ENCODE assay signal across 12 cellular contexts in the genomic region with DNA sequence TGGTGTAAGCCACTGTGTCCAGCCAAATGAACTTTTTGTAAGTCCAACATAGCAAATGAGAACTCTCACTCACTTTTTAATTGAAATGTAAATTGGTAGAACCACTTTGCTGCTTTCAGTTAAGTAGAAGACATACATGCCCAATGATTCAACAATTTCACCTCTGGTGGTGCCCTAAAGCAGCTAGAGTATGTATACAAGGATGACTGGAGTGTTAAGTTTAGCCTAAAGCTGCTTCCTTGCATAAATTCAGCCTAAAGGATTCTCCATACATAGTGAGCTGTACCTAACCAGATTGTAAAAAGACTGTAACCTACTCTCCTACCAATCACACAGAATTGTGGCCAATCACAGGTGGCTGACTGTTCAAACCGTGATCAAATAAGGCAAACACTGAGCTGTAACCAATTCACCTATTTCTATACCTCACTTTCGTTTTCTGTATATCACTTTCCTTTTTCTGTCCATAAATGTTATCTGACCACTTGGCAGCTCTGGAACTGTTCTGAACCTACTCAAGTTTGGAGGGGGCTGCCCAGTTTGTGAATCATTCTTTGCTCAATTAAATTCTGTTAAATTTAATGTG. TPM values are rescaled to one million over a fixed set of nuclear protein-coding genes. Genes with fewer than 3 reads are reported as not detected.
DNase-seq lines count a peak whose midpoint lies in the region; ATAC-seq and TF ChIP-seq lines count a peak whose summit lies in the region.
"Had no signal": no experiment of that assay in that cellular context is flagged by ENCODE, and none has a peak within 500 bp of the region (broad histone marks: within the 10 kb centered on the region; RNA-seq: fewer than 3 reads in every experiment).

No MANE protein-coding gene starts in this region.

- no peak overlapping the region for H2BK120ac ChIP-seq in IMR-90 (ENCODE audit: low read depth, low read length)

- H3K27ac ChIP-seq in IMR-90 (ENCODE audit: insufficient read depth, low read length) (peak overlapping the region; percentile 24; the same call in 1 of the 2 replicates), mammary epithelial cell (ENCODE audit: insufficient read depth, low read depth, low read length) (no peak overlapping the region)
- H3K27ac ChIP-seq in naive thymus-derived CD4-positive, alpha-beta T cell (ENCODE audit: low read depth, low read length): no peak overlapping the region
- H3K27ac ChIP-seq: esophagus muscularis mucosa, GM23248 had no signal

- no peak overlapping the region for H4K91ac ChIP-seq in IMR-90 (ENCODE audit: insufficient read depth, low read depth, low read length)

- H2AFZ ChIP-seq in IMR-90 (replicated peaks; ENCODE audit: low read length, poor library complexity) (no peak overlapping the region), mammary epithelial cell (ENCODE audit: low read depth, low read length) (no peak overlapping the region)
- H2AFZ ChIP-seq: GM23248 had no signal

- no peak overlapping the region for H3K4me3 Mint-ChIP-seq in naive thymus-derived CD4-positive, alpha-beta T cell
- H3K4me3 Mint-ChIP-seq in HFFc6: no peak overlapping the region

- H4K5ac ChIP-seq in IMR-90 (ENCODE audit: low read depth, low read length): no peak overlapping the region

- H2BK5ac ChIP-seq in IMR-90 (ENCODE audit: low read depth, low read length, poor library complexity, severe bottlenecking): peak overlapping the region; percentile 60

- no peak overlapping the region for H2BK15ac ChIP-seq in IMR-90 (ENCODE audit: low read depth, low read length)

- H3K9me3 Mint-ChIP-seq in naive thymus-derived CD4-positive, alpha-beta T cell: peaks cover 0 to 2% (median 0%) of the 10 kb centered on the region in 11 donors
- no peaks in the 10 kb centered on the region for H3K9me3 Mint-ChIP-seq in HFFc6

- in situ Hi-C loops in GM13976 (cut with MboI; ENCODE audit: low sequenced_read_pairs, unreplicated experiment): no loop called here
- in situ Hi-C loops in IMR-90 (cut with MboI; ENCODE audit: low sequenced_read_pairs): no loop called here
- in situ Hi-C loops in mammary epithelial cell (cut with MboI; ENCODE audit: low sequenced_read_pairs in 2 of 2): no loop called here

- H3K9me1 ChIP-seq in IMR-90 (ENCODE audit: insufficient read depth, low read length): peaks cover 18% of the 10 kb centered on the region

- CTCF ChIA-PET in IMR-90 (lab: Yijun Ruan, JAX) (no interaction called here), mammary epithelial cell (lab: Charles Lee; ENCODE audit: low non-redundant PET) (no interaction called here)
- CTCF ChIA-PET in naive thymus-derived CD4-positive, alpha-beta T cell (lab: Charles Lee): no interaction called here

- H3K27ac Mint-ChIP-seq in naive thymus-derived CD4-positive, alpha-beta T cell: peak overlapping the region in 8 of 9 donors; percentile 22 to 72 (median 43)
- H3K27ac Mint-ChIP-seq in HFFc6: no peak overlapping the region

- H4K20me1 ChIP-seq in IMR-90 (ENCODE audit: insufficient read depth, low read length) (peaks cover 46% of the 10 kb centered on the region), mammary epithelial cell (ENCODE audit: insufficient read depth, low read length) (peaks cover 3% of the 10 kb centered on the region)

- no peak overlapping the region for H3K14ac ChIP-seq in IMR-90 (replicated peaks; ENCODE audit: low read depth, low read length)

- H2BK20ac ChIP-seq in IMR-90 (ENCODE audit: low read depth, low read length): no peak overlapping the region; the same call in 1 of the 2 replicates

- H3K36me3 Mint-ChIP-seq in naive thymus-derived CD4-positive, alpha-beta T cell: peaks cover 0 to 16% (median 7%) of the 10 kb centered on the region in 5 donors
- peaks cover 13% of the 10 kb centered on the region for H3K36me3 Mint-ChIP-seq in HFFc6 (ENCODE audit: low read depth)

- 0 out of 2 replicates have a peak overlapping the region, but pooled peaks have one; percentile 35 for H3K18ac ChIP-seq in IMR-90 (ENCODE audit: low read depth, low read length)

- H2AK9ac ChIP-seq in IMR-90 (replicated peaks; ENCODE audit: low read depth, low read length, poor library complexity): no peak overlapping the region

- dilution Hi-C loops in IMR-90 (cut with HindIII; ENCODE audit: low sequenced_read_pairs, unreplicated experiment) (no loop called here), mammary epithelial cell (cut with HindIII; ENCODE audit: low sequenced_read_pairs) (no loop called here)

- H3K36me3 ChIP-seq in IMR-90 (ENCODE audit: control insufficient read depth, insufficient read depth, low read length) (no peaks in the 10 kb centered on the region), mammary epithelial cell (ENCODE audit: insufficient read depth, low read length) (no peaks in the 10 kb centered on the region)
- no peaks in the 10 kb centered on the region for H3K36me3 ChIP-seq in naive thymus-derived CD4-positive, alpha-beta T cell (ENCODE audit: control insufficient read depth in 2 of 3, insufficient read depth in 3 of 3, low read length in 3 of 3)

- no peak overlapping the region for H3K56ac ChIP-seq in IMR-90 (ENCODE audit: extremely low read depth, insufficient read depth, low read length)

- peaks cover 96% of the 10 kb centered on the region for H3K79me2 ChIP-seq in mammary epithelial cell (ENCODE audit: insufficient read depth, low read length)

- H3K9me3 ChIP-seq in IMR-90 (ENCODE audit: control insufficient read depth, insufficient read depth, low read length) (no peaks in the 10 kb centered on the region), mammary epithelial cell (replicated peaks; ENCODE audit: insufficient read depth, low read length) (no peaks in the 10 kb centered on the region)
- no peaks in the 10 kb centered on the region for H3K9me3 ChIP-seq in naive thymus-derived CD4-positive, alpha-beta T cell (ENCODE audit: control insufficient read depth in 2 of 3, low read length in 3 of 3)
- H3K9me3 ChIP-seq: esophagus muscularis mucosa had no signal

- no peak for TF ChIP-seq RAD21 in IMR-90 (IDR thresholded peaks at IDR 0.05; ENCODE audit: low read length)

- H3K9ac ChIP-seq in IMR-90 (ENCODE audit: low read depth, low read length) (no peak overlapping the region), mammary epithelial cell (ENCODE audit: insufficient read depth, low read length) (no peak overlapping the region)
- H3K9ac ChIP-seq: GM23248 had no signal

- WGBS in IMR-90 (ENCODE audit: extremely low coverage in 2 of 2, insufficient read length in 1 of 2), 2 experiments: 83% methylated on average over 1 of the region's 2 CpGs; no CpG with 5 or more reads in 1 of the 2 experiments
- 97% methylated on average over 2 of the region's 2 CpGs for WGBS in mammary epithelial cell (ENCODE audit: low coverage, missing lambda C conversion rate)

- no peaks in the 10 kb centered on the region for H3K27me3 Mint-ChIP-seq in naive thymus-derived CD4-positive, alpha-beta T cell
- no peaks in the 10 kb centered on the region; the same call in 1 of the 2 replicates for H3K27me3 Mint-ChIP-seq in HFFc6 (ENCODE audit: insufficient read depth)

- BruUV-seq in IMR-90 (replicated peaks; lab: Mats Ljungman, UMichigan) (no TSS peak), mammary epithelial cell (replicated peaks; lab: Mats Ljungman, UMichigan) (no TSS peak)

- intact Hi-C loops in IMR-90 (cut with micrococcal nuclease) (no loop called here), mammary epithelial cell (cut with micrococcal nuclease) (no loop called here)
- intact Hi-C loops in naive thymus-derived CD4-positive, alpha-beta T cell (cut with micrococcal nuclease): no loop called here

- H3K27me3 ChIP-seq in IMR-90 (ENCODE audit: control insufficient read depth, insufficient read depth, low read length): no peaks in the 10 kb centered on the region
- no peaks in the 10 kb centered on the region for H3K27me3 ChIP-seq in naive thymus-derived CD4-positive, alpha-beta T cell (ENCODE audit: control insufficient read depth in 2 of 2, insufficient read depth in 2 of 2, low read length in 2 of 2)
- no peaks in the 10 kb centered on the region for H3K27me3 ChIP-seq in mammary epithelial cell (ENCODE audit: insufficient read depth, low read length)
- H3K27me3 ChIP-seq: esophagus muscularis mucosa had no signal

- peak; percentile 32 for DNase-seq in GM13976 (ENCODE audit: low spot score)
- peak; percentile 45 for DNase-seq in IMR-90
- DNase-seq in naive thymus-derived CD4-positive, alpha-beta T cell: no peak
- no peak for DNase-seq in mammary epithelial cell
- DNase-seq in superior temporal gyrus (ENCODE audit: extremely low spot score): no peak
- DNase-seq in HFFc6: no peak
- DNase-seq: caudate nucleus, GM23248, NCI-H2171, PC-3 had no signal

- ATAC-seq in GM21360 (IDR thresholded peaks at IDR 0.05; ENCODE audit: unreplicated experiment) (peak; percentile 44), IMR-90 (ENCODE audit: low read depth) (peak; percentile 50)
- no peak for ATAC-seq in naive thymus-derived CD4-positive, alpha-beta T cell
- ATAC-seq: PC-3 had no signal

- no peak overlapping the region for H3K23ac ChIP-seq in IMR-90 (ENCODE audit: low read depth, low read length)

- H3K79me1 ChIP-seq in IMR-90 (ENCODE audit: low read depth in 1 of 2, low read length in 2 of 2): peaks cover 43 to 78% of the 10 kb centered on the region in 2 experiments

- no peak for TF ChIP-seq POLR2A in IMR-90 (IDR thresholded peaks at IDR 0.05; ENCODE audit: low read depth, low read length)

- H3K4me3 ChIP-seq in IMR-90 (ENCODE audit: insufficient read depth, low read depth, low read length) (no peak overlapping the region), mammary epithelial cell (replicated peaks in 1 of 3; ENCODE audit: insufficient read depth in 1 of 3, low read depth in 2 of 3, low read length in 3 of 3) (no peak overlapping the region)
- no peak overlapping the region for H3K4me3 ChIP-seq in naive thymus-derived CD4-positive, alpha-beta T cell (ENCODE audit: low read length)
- H3K4me3 ChIP-seq: esophagus muscularis mucosa, GM23248 had no signal

- POLR2A ChIA-PET in IMR-90 (lab: Charles Lee; ENCODE audit: unreplicated experiment): no interaction called here
- POLR2A ChIA-PET in naive thymus-derived CD4-positive, alpha-beta T cell (lab: Charles Lee): no interaction called here

- H3K4me1 ChIP-seq in IMR-90 (ENCODE audit: control insufficient read depth, insufficient read depth, low read length): peaks cover 19% of the 10 kb centered on the region
- H3K4me1 ChIP-seq in naive thymus-derived CD4-positive, alpha-beta T cell (ENCODE audit: control insufficient read depth in 2 of 2, insufficient read depth in 2 of 2, low read length in 2 of 2): peaks cover 10 to 20% of the 10 kb centered on the region in 2 donors
- peaks cover 22% of the 10 kb centered on the region for H3K4me1 ChIP-seq in mammary epithelial cell (ENCODE audit: insufficient read depth, low read length)

- H2AK5ac ChIP-seq in IMR-90 (ENCODE audit: low read depth, low read length): no peak overlapping the region

- peaks cover 41 to 79% (median 71%) of the 10 kb centered on the region in 7 donors for H3K4me1 Mint-ChIP-seq in naive thymus-derived CD4-positive, alpha-beta T cell
- peaks cover 67% of the 10 kb centered on the region for H3K4me1 Mint-ChIP-seq in HFFc6 (ENCODE audit: low read depth)

- no peak overlapping the region for H3K4ac ChIP-seq in IMR-90 (ENCODE audit: low read depth, low read length)

- H3K4me2 ChIP-seq in IMR-90 (ENCODE audit: low read depth, low read length): peak overlapping the region; percentile 18; the same call in 1 of the 2 replicates
- no peak overlapping the region for H3K4me2 ChIP-seq in mammary epithelial cell (ENCODE audit: insufficient read depth, low read depth, low read length)

- H4K8ac ChIP-seq in IMR-90 (ENCODE audit: low read depth in 2 of 2, low read length in 2 of 2): no peak overlapping the region

- TF ChIP-seq CTCF in GM13976 (IDR thresholded peaks at IDR 0.05; ENCODE audit: borderline replicate concordance, control extremely low read depth, extremely low read depth, insufficient read depth, missing control alignments) (no peak), IMR-90 (conservative IDR thresholded peaks at IDR 0.05; ENCODE audit: low read depth, low read length) (no peak), mammary epithelial cell (conservative IDR thresholded peaks at IDR 0.05 in 1 of 2, IDR thresholded peaks at IDR 0.05 in 1 of 2; ENCODE audit: extremely low read depth in 1 of 2, insufficient read depth in 1 of 2, low read depth in 1 of 2, low read length in 2 of 2) (no peak), HFFc6 (IDR thresholded peaks at IDR 0.05) (no peak)

RNA-seq across cellular contexts. Expression of a gene that starts 39.9 kb away (rescaled TPM):
- total RNA-seq in IMR-90 (2012; rRNA removed) (33.5 and 53.0 TPM in 2 replicates), mammary epithelial cell (10 to 100 TPM; 72.2 to 78.5 TPM)
- polyA plus RNA-seq in IMR-90 (2012; rRNA removed) (12.3 and 16.3 TPM in 2 replicates), mammary epithelial cell (31.8 TPM)
- polyA plus RNA-seq in IMR-90 (2012; cell fraction: cytosol; rRNA removed): 2.4 and 4.1 TPM in 2 replicates
- 3.2 and 17.5 TPM in 2 replicates for polyA plus RNA-seq in IMR-90 (2012; cell fraction: nucleus; rRNA removed; ENCODE audit: low replicate concordance)
- total RNA-seq in naive thymus-derived CD4-positive, alpha-beta T cell: 100 to 1,000 TPM in 2 of 5 experiments, 10 to 100 TPM in 3; 92.7 to 102 (median 98.5) TPM
- 10 to 100 TPM; 42.8 to 48.4 TPM for polyA plus RNA-seq in naive thymus-derived CD4-positive, alpha-beta T cell
- polyA minus RNA-seq in mammary epithelial cell: 170 TPM
- total RNA-seq in HFFc6 (2021; fragmentation: NEBNext Ultra II Directional; extraction: Animal tissue kit (Norgen Biotek cat#: 25700)): 10 to 100 TPM; 41.0 to 49.8 (median 46.8) TPM

Comparison
In these comparisons a context has a peak if more than half of its experiments do, and no peak if none do; other contexts are left out.
1. DNase-seq: peak in GM13976 (single experiment) and IMR-90 (single experiment); none in naive thymus-derived CD4-positive, alpha-beta T cell (0 of 9), mammary epithelial cell (single experiment), superior temporal gyrus (single experiment) and HFFc6 (single experiment).